ENCODE assay signal across 10 cellular contexts in genomic region chr18:57768557-57769326, GRCh38. TPM values are rescaled to one million over a fixed set of nuclear protein-coding genes. Genes with fewer than 3 reads are reported as not detected.
DNase-seq lines count a peak whose midpoint lies in the region; ATAC-seq and TF ChIP-seq lines count a peak whose summit lies in the region.
"Had no signal": no experiment of that assay in that cellular context is flagged by ENCODE, and none has a peak within 500 bp of the region (broad histone marks: within the 10 kb centered on the region; RNA-seq: fewer than 3 reads in every experiment).

No MANE protein-coding gene starts in this region.

- peaks cover 66% of the 10 kb centered on the region for H3K79me2 ChIP-seq in hepatocyte

- H3K27me3 ChIP-seq in hepatocyte = no peaks in the 10 kb centered on the region

- H3K9me3 Mint-ChIP-seq in type B pancreatic cell = no peaks in the 10 kb centered on the region
- no peaks in the 10 kb centered on the region for H3K9me3 Mint-ChIP-seq in activated naive CD4-positive, alpha-beta T cell treated with anti-CD3 and anti-CD28 coated beads, Interleukin-2, amount 10 ng/mL, durations not matched to agents 7 days and 5 days
- H3K9me3 Mint-ChIP-seq: activated naive CD8-positive, alpha-beta T cell treated with anti-CD3 and anti-CD28 coated beads, Interleukin-2, amount 10 ng/mL, durations not matched to agents 7 days and 5 days; nephron had no signal

- H3K27me3 Mint-ChIP-seq in type B pancreatic cell = no peaks in the 10 kb centered on the region
- H3K27me3 Mint-ChIP-seq in activated naive CD4-positive, alpha-beta T cell treated with anti-CD3 and anti-CD28 coated beads, Interleukin-2, amount 10 ng/mL, durations not matched to agents 7 days and 5 days = peaks cover 4% of the 10 kb centered on the region
- H3K27me3 Mint-ChIP-seq: activated CD4-positive, alpha-beta T cell treated with anti-CD3 and anti-CD28 coated beads for 36 hours had no signal

- no peak overlapping the region for H3K4me3 Mint-ChIP-seq in type B pancreatic cell
- no peak overlapping the region for H3K4me3 Mint-ChIP-seq in activated naive CD4-positive, alpha-beta T cell treated with anti-CD3 and anti-CD28 coated beads, Interleukin-2, amount 10 ng/mL, durations not matched to agents 7 days and 5 days
- H3K4me3 Mint-ChIP-seq: activated CD4-positive, alpha-beta T cell treated with anti-CD3 and anti-CD28 coated beads for 36 hours; activated naive CD8-positive, alpha-beta T cell treated with anti-CD3 and anti-CD28 coated beads, Interleukin-2, amount 10 ng/mL, durations not matched to agents 7 days and 5 days; nephron had no signal

- no peaks in the 10 kb centered on the region for H3K9me3 ChIP-seq in hepatocyte (ENCODE audit: low read depth)

- H3K27ac Mint-ChIP-seq in type B pancreatic cell = peak overlapping the region; percentile 39
- H3K27ac Mint-ChIP-seq in activated naive CD4-positive, alpha-beta T cell treated with anti-CD3 and anti-CD28 coated beads, Interleukin-2, amount 10 ng/mL, durations not matched to agents 7 days and 5 days = no peak overlapping the region
- H3K27ac Mint-ChIP-seq: activated CD4-positive, alpha-beta T cell treated with anti-CD3 and anti-CD28 coated beads for 36 hours; activated naive CD8-positive, alpha-beta T cell treated with anti-CD3 and anti-CD28 coated beads, Interleukin-2, amount 10 ng/mL, durations not matched to agents 7 days and 5 days; nephron had no signal

- 73% methylated on average over 8 of the region's 8 CpGs for WGBS in hepatocyte (ENCODE audit: low lambda C conversion rate, missing lambda C conversion rate)

- peak overlapping the region; percentile 32 for H3K27ac ChIP-seq in hepatocyte

- DNase-seq in MV-4-11 (lab: John Stamatoyannopoulos, UW) (peak; percentile 30), amniotic stem cell (lab: John Stamatoyannopoulos, UW) (peak; percentile 21), hepatocyte (ENCODE audit: low spot score) (peak; percentile 17), type B pancreatic cell (ENCODE audit: extremely low spot score, unreplicated experiment) (no peak), Kasumi-1 (lab: John Stamatoyannopoulos, UW) (no peak)
- DNase-seq in activated naive CD4-positive, alpha-beta T cell treated with anti-CD3 and anti-CD28 coated beads, Interleukin-2, amount 10 ng/mL, durations not matched to agents 7 days and 5 days = no peak
- DNase-seq: activated CD4-positive, alpha-beta T cell treated with anti-CD3 and anti-CD28 coated beads for 36 hours; activated naive CD8-positive, alpha-beta T cell treated with anti-CD3 and anti-CD28 coated beads, Interleukin-2, amount 10 ng/mL, durations not matched to agents 7 days and 5 days had no signal

- no peak overlapping the region for H3K4me3 ChIP-seq in hepatocyte

- H3K36me3 Mint-ChIP-seq in type B pancreatic cell = no peaks in the 10 kb centered on the region
- no peaks in the 10 kb centered on the region for H3K36me3 Mint-ChIP-seq in activated naive CD4-positive, alpha-beta T cell treated with anti-CD3 and anti-CD28 coated beads, Interleukin-2, amount 10 ng/mL, durations not matched to agents 7 days and 5 days

- H3K4me1 Mint-ChIP-seq in type B pancreatic cell (ENCODE audit: unreplicated experiment) = peaks cover 26% of the 10 kb centered on the region
- H3K4me1 Mint-ChIP-seq in activated naive CD4-positive, alpha-beta T cell treated with anti-CD3 and anti-CD28 coated beads, Interleukin-2, amount 10 ng/mL, durations not matched to agents 7 days and 5 days = no peaks in the 10 kb centered on the region
- H3K4me1 Mint-ChIP-seq: activated CD4-positive, alpha-beta T cell treated with anti-CD3 and anti-CD28 coated beads for 36 hours; activated naive CD8-positive, alpha-beta T cell treated with anti-CD3 and anti-CD28 coated beads, Interleukin-2, amount 10 ng/mL, durations not matched to agents 7 days and 5 days had no signal

- TF ChIP-seq CTCF in hepatocyte (IDR thresholded peaks at IDR 0.05; ENCODE audit: poor library complexity) (no peak), type B pancreatic cell (conservative IDR thresholded peaks at IDR 0.05) (no peak)

- H2AFZ ChIP-seq in hepatocyte = no peak overlapping the region

- H3K4me1 ChIP-seq in hepatocyte (ENCODE audit: insufficient read depth) = peaks cover 19% of the 10 kb centered on the region

- no peaks in the 10 kb centered on the region for H3K9me2 ChIP-seq in hepatocyte (replicated peaks; ENCODE audit: insufficient read depth)

- H3K36me3 ChIP-seq in hepatocyte (replicated peaks; ENCODE audit: insufficient read depth, low read depth) = no peaks in the 10 kb centered on the region

- no peak overlapping the region for H3K4me2 ChIP-seq in hepatocyte

- H4K20me1 ChIP-seq in hepatocyte (ENCODE audit: insufficient read depth, poor library complexity, severe bottlenecking) = no peaks in the 10 kb centered on the region

- CTCF ChIA-PET in activated naive CD4-positive, alpha-beta T cell treated with anti-CD3 and anti-CD28 coated beads, Interleukin-2, amount 10 ng/mL, durations not matched to agents 7 days and 5 days (lab: Charles Lee) = no interaction called here

- no peak for ATAC-seq in GM19035 (IDR thresholded peaks at IDR 0.05; ENCODE audit: unreplicated experiment)
- ATAC-seq: activated CD4-positive, alpha-beta T cell treated with anti-CD3 and anti-CD28 coated beads for 36 hours had no signal

RNA-seq across cellular contexts. Expression of gene ATP8B1, which starts 34.4 kb away (rescaled TPM):
- total RNA-seq in hepatocyte (36.5 and 38.4 TPM in 2 replicates), type B pancreatic cell (ENCODE audit: low replicate concordance) (21.7 and 52.9 TPM in 2 replicates)
- 7.9 TPM in 2 replicates for polyA plus RNA-seq in hepatocyte
- total RNA-seq: activated CD4-positive, alpha-beta T cell treated with anti-CD3 and anti-CD28 coated beads for 36 hours had no signal

Comparison
In these comparisons a context has a peak if more than half of its experiments do, and no peak if none do; other contexts are left out.
1. DNase-seq: peak in MV-4-11 (single experiment), amniotic stem cell (single experiment) and hepatocyte (single experiment); none in type B pancreatic cell (single experiment), Kasumi-1 (0 of 2) and activated naive CD4-positive, alpha-beta T cell treated with anti-CD3 and anti-CD28 coated beads, Interleukin-2, amount 10 ng/mL, durations not matched to agents 7 days and 5 days (single experiment).